1 cellular context compared by ENCODE assay signal in genomic region chr14:69763761-69764510, GRCh38.
TF ChIP-seq lines count a peak whose summit lies in the region.

No MANE protein-coding gene starts in this region.

TF ChIP-seq in endothelial cell of umbilical vein, 7 proteins besides CTCF, POLR2A, EP300 and RAD21:
- TF ChIP-seq JUN (IDR thresholded peaks at IDR 0.05; ENCODE audit: borderline replicate concordance, insufficient read depth, insufficient read length, low read depth), result no peak
- TF ChIP-seq FOS (IDR thresholded peaks at IDR 0.05; ENCODE audit: borderline replicate concordance, insufficient read depth, low read length), result peak; percentile 13
TF ChIP-seq in endothelial cell of umbilical vein: peak in this region for 1.
